8 cellular contexts compared by ENCODE assay signal in genomic region chr1:21261551-21262281, GRCh38. TPM values are rescaled to one million over a fixed set of nuclear protein-coding genes. Genes with fewer than 3 reads are reported as not detected.
DNase-seq lines count a peak whose midpoint lies in the region; ATAC-seq, FAIRE-seq and TF ChIP-seq lines count a peak whose summit lies in the region.

No MANE protein-coding gene starts in this region.

- DNase-seq in AG09319 (ENCODE audit: extremely low read depth, low read depth) = peak; percentile 91
- DNase-seq in HTR-8/SVneo (ENCODE audit: insufficient read length, low spot score) = peak; percentile 79
- peak in 1 of 2 donors; percentile 26 for DNase-seq in activated naive CD4-positive, alpha-beta T cell treated with anti-CD3 and anti-CD28 coated beads, Interleukin-2, amount 50 U/mL, for 72 hours (ENCODE audit: low spot score in 2 of 2)
- peak; percentile 53 to 91 for DNase-seq in cardiac muscle cell (ENCODE audit: low read depth in 1 of 2, low spot score in 1 of 2)
- DNase-seq in NCI-H2107 (lab: John Stamatoyannopoulos, UW) = no peak
- no peak for DNase-seq in GOT3 (lab: John Stamatoyannopoulos, UW)

- H3K79me2 ChIP-seq in parathyroid adenoma = no peaks in the 10 kb centered on the region

- H3K36me3 ChIP-seq in cardiac muscle cell (no peaks in the 10 kb centered on the region), parathyroid adenoma (ENCODE audit: control insufficient read depth, insufficient read depth, low read length) (no peaks in the 10 kb centered on the region)

- H3K27me3 ChIP-seq in cardiac muscle cell (no peaks in the 10 kb centered on the region), parathyroid adenoma (ENCODE audit: control insufficient read depth, insufficient read depth, low read length) (no peaks in the 10 kb centered on the region)

- no peaks in the 10 kb centered on the region for H3K9me3 Mint-ChIP-seq in activated naive CD4-positive, alpha-beta T cell treated with anti-CD3 and anti-CD28 coated beads, Interleukin-2, amount 50 U/mL, for 72 hours

- H3K4me2 ChIP-seq in parathyroid adenoma (ENCODE audit: low read length) = no peak overlapping the region

- H3K4me1 ChIP-seq in cardiac muscle cell (ENCODE audit: low read depth) (peaks cover 30% of the 10 kb centered on the region), parathyroid adenoma (peaks cover 2% of the 10 kb centered on the region)

- H3K4me3 ChIP-seq in cardiac muscle cell (no peak overlapping the region), parathyroid adenoma (ENCODE audit: low read depth, low read length) (no peak overlapping the region)

- H3K9ac ChIP-seq in parathyroid adenoma = no peak overlapping the region

- peaks cover 16 to 38% of the 10 kb centered on the region in 2 donors for H3K36me3 Mint-ChIP-seq in activated naive CD4-positive, alpha-beta T cell treated with anti-CD3 and anti-CD28 coated beads, Interleukin-2, amount 50 U/mL, for 72 hours

- H3K9me3 ChIP-seq in cardiac muscle cell (ENCODE audit: low read depth) = no peaks in the 10 kb centered on the region
- no peaks in the 10 kb centered on the region for H3K9me3 ChIP-seq in parathyroid adenoma (ENCODE audit: control insufficient read depth, low read length)

- TF ChIP-seq CTCF in AG09319 (IDR thresholded peaks at IDR 0.05; ENCODE audit: low read depth, low read length) (no peak), cardiac muscle cell (IDR thresholded peaks at IDR 0.05; ENCODE audit: low read depth, low read length) (no peak), parathyroid adenoma (IDR thresholded peaks at IDR 0.05) (no peak)

- peak; percentile 58 to 79 for ATAC-seq in activated naive CD4-positive, alpha-beta T cell treated with anti-CD3 and anti-CD28 coated beads, Interleukin-2, amount 50 U/mL, for 72 hours
- ATAC-seq in GM21447 (IDR thresholded peaks at IDR 0.05; ENCODE audit: unreplicated experiment) = no peak

- H3K27ac Mint-ChIP-seq in activated naive CD4-positive, alpha-beta T cell treated with anti-CD3 and anti-CD28 coated beads, Interleukin-2, amount 50 U/mL, for 72 hours = peak overlapping the region; percentile 89 to 98

- peak overlapping the region; percentile 88 for H3K27ac ChIP-seq in cardiac muscle cell
- peak overlapping the region; percentile 82 for H3K27ac ChIP-seq in parathyroid adenoma

- FAIRE-seq in HTR-8/SVneo (lab: Jason Lieb, UNC) = peak; percentile 83

- H2AFZ ChIP-seq in parathyroid adenoma = no peak overlapping the region

RNA-seq across cellular contexts. Expression of gene ECE1, which starts 28.5 kb away (rescaled TPM):
- 100 to 1,000 TPM; 111 to 118 TPM for total RNA-seq in activated naive CD4-positive, alpha-beta T cell treated with anti-CD3 and anti-CD28 coated beads, Interleukin-2, amount 50 U/mL, for 72 hours
- 43.8 and 59.1 TPM in 2 replicates for total RNA-seq in cardiac muscle cell
- 42.4 and 57.8 TPM in 2 replicates for polyA plus RNA-seq in cardiac muscle cell

Comparison
In these comparisons a context has a peak if more than half of its experiments do, and no peak if none do; other contexts are left out.
1. DNase-seq: peak in AG09319 (single experiment), HTR-8/SVneo (single experiment) and cardiac muscle cell (2 of 2); none in NCI-H2107 (single experiment) and GOT3 (single experiment).